17 cellular contexts compared by ENCODE assay signal in the genomic region with DNA sequence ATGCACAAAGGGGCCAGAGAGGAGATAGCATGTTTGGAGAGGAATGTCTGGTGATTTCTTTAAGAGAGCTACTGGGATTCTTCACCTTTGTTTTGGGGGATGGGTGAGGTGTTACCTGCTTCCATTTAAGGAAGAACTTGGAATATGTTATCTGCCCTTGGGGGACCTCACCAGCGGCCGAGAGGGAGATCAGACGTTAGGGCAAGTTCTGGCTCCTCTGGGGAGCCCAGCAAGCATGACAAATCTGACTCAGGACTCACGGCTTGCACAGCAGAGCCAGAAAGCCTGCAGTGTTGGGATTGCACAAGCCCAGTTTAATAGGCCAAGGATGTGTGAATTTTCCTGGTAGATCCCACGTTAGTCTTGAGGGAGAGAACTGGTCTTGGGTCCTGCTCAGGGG. TPM values are rescaled to one million over a fixed set of nuclear protein-coding genes. Genes with fewer than 3 reads are reported as not detected.
DNase-seq lines count a peak whose midpoint lies in the region; ATAC-seq and TF ChIP-seq lines count a peak whose summit lies in the region.
"Had no signal": no experiment of that assay in that cellular context is flagged by ENCODE, and none has a peak within 500 bp of the region (broad histone marks: within the 10 kb centered on the region; RNA-seq: fewer than 3 reads in every experiment).

No MANE protein-coding gene starts in this region.

- DNase-seq in AG20443 (ENCODE audit: low spot score) (peak; percentile 80), cardiac fibroblast (ENCODE audit: low read depth in 2 of 2) (peak; percentile 54 to 69), foreskin keratinocyte (peak; percentile 90 to 93), SHP77 treated with DMSO at 0.1 percent for 48 hours (lab: John Stamatoyannopoulos, UW) (no peak)
- no peak for DNase-seq in effector memory CD4-positive, alpha-beta T cell
- DNase-seq: activated CD4-positive, CD25-positive, alpha-beta regulatory T cell; CD4-positive, CD25-positive, alpha-beta regulatory T cell; DMS79; heart left ventricle; kidney; NCI-H1105; NCI-H69 had no signal

- no peak overlapping the region for H3K9ac ChIP-seq in HUES48 (ENCODE audit: low read depth, low read length)

- ATAC-seq in foreskin keratinocyte (peak; percentile 78), GM21737 (IDR thresholded peaks at IDR 0.05; ENCODE audit: unreplicated experiment) (no peak), SK-N-SH treated with all-trans-retinoic acid at 6 μM for 48 hours (no peak)
- ATAC-seq: heart left ventricle had no signal

- no peaks in the 10 kb centered on the region for H3K9me3 ChIP-seq in HUES48 (ENCODE audit: control insufficient read depth, insufficient read depth, low read length)
- no peaks in the 10 kb centered on the region for H3K9me3 ChIP-seq in effector memory CD4-positive, alpha-beta T cell (ENCODE audit: control insufficient read depth, low read length)
- H3K9me3 ChIP-seq: heart left ventricle had no signal

- H3K27ac ChIP-seq in HUES48 (ENCODE audit: low read depth, low read length) (peak overlapping the region; percentile 45), foreskin keratinocyte (no peak overlapping the region)
- no peak overlapping the region for H3K27ac ChIP-seq in effector memory CD4-positive, alpha-beta T cell (ENCODE audit: insufficient read depth, low read length, poor library complexity, severe bottlenecking)
- H3K27ac ChIP-seq: heart left ventricle had no signal

- H3K4me1 ChIP-seq in HUES48 (ENCODE audit: control insufficient read depth, insufficient read depth, low read length): peaks cover 8% of the 10 kb centered on the region; the same call in 1 of the 2 replicates
- peaks cover 28% of the 10 kb centered on the region for H3K4me1 ChIP-seq in foreskin keratinocyte
- H3K4me1 ChIP-seq in effector memory CD4-positive, alpha-beta T cell (ENCODE audit: control insufficient read depth, insufficient read depth, low read length, poor library complexity, severe bottlenecking): peaks cover 8% of the 10 kb centered on the region

- no peaks in the 10 kb centered on the region for H3K36me3 ChIP-seq in HUES48 (ENCODE audit: control insufficient read depth, insufficient read depth, low read length)
- no peaks in the 10 kb centered on the region for H3K36me3 ChIP-seq in effector memory CD4-positive, alpha-beta T cell (ENCODE audit: control insufficient read depth, insufficient read depth, low read length)
- H3K36me3 ChIP-seq: heart left ventricle had no signal

- no peak overlapping the region for H3K4me3 ChIP-seq in HUES48 (ENCODE audit: low read depth, low read length)
- H3K4me3 ChIP-seq in cardiac fibroblast (replicated peaks in 1 of 2; ENCODE audit: low read depth in 2 of 2, low read length in 2 of 2): no peak overlapping the region
- H3K4me3 ChIP-seq in effector memory CD4-positive, alpha-beta T cell (ENCODE audit: insufficient read depth, low read depth, low read length, poor library complexity, severe bottlenecking): no peak overlapping the region
- H3K4me3 ChIP-seq: heart left ventricle had no signal

- TF ChIP-seq CTCF in cardiac fibroblast (IDR thresholded peaks at IDR 0.05; ENCODE audit: low read depth, low read length): no peak
- TF ChIP-seq CTCF in foreskin keratinocyte (conservative IDR thresholded peaks at IDR 0.05): no peak

- H3K27me3 ChIP-seq in HUES48 (ENCODE audit: control insufficient read depth, insufficient read depth, low read length) (no peaks in the 10 kb centered on the region), foreskin keratinocyte (no peaks in the 10 kb centered on the region)
- H3K27me3 ChIP-seq in effector memory CD4-positive, alpha-beta T cell (replicated peaks; ENCODE audit: control insufficient read depth, insufficient read depth, low read length, poor library complexity, severe bottlenecking): no peaks in the 10 kb centered on the region
- H3K27me3 ChIP-seq: heart left ventricle had no signal

TF ChIP-seq in SK-N-SH treated with all-trans-retinoic acid at 6 μM for 48 hours, 23 proteins besides CTCF, POLR2A, EP300 and RAD21:
- no peak for TF ChIP-seq ZNF565 (CRISPR knock-in tag; conservative IDR thresholded peaks at IDR 0.05; ENCODE audit: low read depth)
- TF ChIP-seq ZC3H10 (CRISPR knock-in tag; IDR thresholded peaks at IDR 0.05): no peak
- TF ChIP-seq, protein P1, sequence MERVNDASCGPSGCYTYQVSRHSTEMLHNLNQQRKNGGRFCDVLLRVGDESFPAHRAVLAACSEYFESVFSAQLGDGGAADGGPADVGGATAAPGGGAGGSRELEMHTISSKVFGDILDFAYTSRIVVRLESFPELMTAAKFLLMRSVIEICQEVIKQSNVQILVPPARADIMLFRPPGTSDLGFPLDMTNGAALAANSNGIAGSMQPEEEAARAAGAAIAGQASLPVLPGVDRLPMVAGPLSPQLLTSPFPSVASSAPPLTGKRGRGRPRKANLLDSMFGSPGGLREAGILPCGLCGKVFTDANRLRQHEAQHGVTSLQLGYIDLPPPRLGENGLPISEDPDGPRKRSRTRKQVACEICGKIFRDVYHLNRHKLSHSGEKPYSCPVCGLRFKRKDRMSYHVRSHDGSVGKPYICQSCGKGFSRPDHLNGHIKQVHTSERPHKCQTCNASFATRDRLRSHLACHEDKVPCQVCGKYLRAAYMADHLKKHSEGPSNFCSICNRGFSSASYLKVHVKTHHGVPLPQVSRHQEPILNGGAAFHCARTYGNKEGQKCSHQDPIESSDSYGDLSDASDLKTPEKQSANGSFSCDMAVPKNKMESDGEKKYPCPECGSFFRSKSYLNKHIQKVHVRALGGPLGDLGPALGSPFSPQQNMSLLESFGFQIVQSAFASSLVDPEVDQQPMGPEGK (CRISPR knock-in tag; IDR thresholded peaks at IDR 0.05; ENCODE audit: borderline replicate concordance): no peak
- no peak for TF ChIP-seq PPARA (CRISPR knock-in tag; IDR thresholded peaks at IDR 0.05; ENCODE audit: borderline replicate concordance)
- no peak for TF ChIP-seq ARNTL (CRISPR knock-in tag; IDR thresholded peaks at IDR 0.05; ENCODE audit: borderline replicate concordance, low read depth)
- no peak for TF ChIP-seq RARB (CRISPR knock-in tag; IDR thresholded peaks at IDR 0.05)
- no peak for TF ChIP-seq ZFP3 (CRISPR knock-in tag; IDR thresholded peaks at IDR 0.05)

RNA-seq across cellular contexts. Expression of a gene that starts 40.3 kb away (rescaled TPM):
- 0.17 and 0.18 TPM in 2 replicates for total RNA-seq in foreskin keratinocyte
- 0.10 and 0.11 TPM in 2 replicates for polyA plus RNA-seq in foreskin keratinocyte
- total RNA-seq: A673; CD4-positive, CD25-positive, alpha-beta regulatory T cell; neural crest cell had no signal
- polyA plus RNA-seq: CD4-positive, CD25-positive, alpha-beta regulatory T cell had no signal

Comparison
In these comparisons a context has a peak if more than half of its experiments do, and no peak if none do; other contexts are left out.
1. DNase-seq: peak in AG20443 (single experiment), cardiac fibroblast (2 of 2) and foreskin keratinocyte (2 of 2); none in SHP77 treated with DMSO at 0.1 percent for 48 hours (single experiment) and effector memory CD4-positive, alpha-beta T cell (0 of 3).